Comparison of ENCODE assay signal across 11 cellular contexts in genomic region chr3:196192036-196193001, GRCh38. TPM values are rescaled to one million over a fixed set of nuclear protein-coding genes. Genes with fewer than 3 reads are reported as not detected.
DNase-seq lines count a peak whose midpoint lies in the region; ATAC-seq and TF ChIP-seq lines count a peak whose summit lies in the region.
"Had no signal": no experiment of that assay in that cellular context is flagged by ENCODE, and none has a peak within 500 bp of the region (broad histone marks: within the 10 kb centered on the region; RNA-seq: fewer than 3 reads in every experiment).

No MANE protein-coding gene starts in this region.

- H4K20me1 ChIP-seq in Karpas-422 (ENCODE audit: insufficient read depth, low read depth, low read length): no peaks in the 10 kb centered on the region

- DNase-seq in NCI-H2107 treated with DMSO at 0.1 percent for 48 hours (lab: John Stamatoyannopoulos, UW; ENCODE audit: unreplicated experiment) (peak; percentile 70), NCI-H2107 (lab: John Stamatoyannopoulos, UW) (no peak), Karpas-422 (peak; percentile 42), right lobe of liver (peak in 1 of 3 donors; percentile 71), upper lobe of left lung (peak in 1 of 2 donors; percentile 69), ecto neural progenitor cell (ENCODE audit: low spot score) (no peak), dermis blood vessel endothelial cell (no peak)
- DNase-seq in activated effector memory CD4-positive, alpha-beta T cell treated with Interleukin-2 at 50 U/mL for 16 hours: peak; percentile 44

- H3K79me2 ChIP-seq in Karpas-422 (ENCODE audit: low read length): no peaks in the 10 kb centered on the region

- TF ChIP-seq POLR2A in right lobe of liver (IDR thresholded peaks at IDR 0.05): no peak
- peak in 1 of 4 donors; percentile 59 for TF ChIP-seq POLR2A in upper lobe of left lung (IDR thresholded peaks at IDR 0.05)

- H2AFZ ChIP-seq in Karpas-422 (ENCODE audit: low read length): peak overlapping the region; percentile 16; the same call in 1 of the 2 replicates

- TF ChIP-seq EP300 in upper lobe of left lung (IDR thresholded peaks at IDR 0.05): no peak

- no peak overlapping the region for H3K4me3 ChIP-seq in Karpas-422 (ENCODE audit: low read length)
- no peak overlapping the region for H3K4me3 ChIP-seq in right lobe of liver
- no peak overlapping the region for H3K4me3 ChIP-seq in upper lobe of left lung
- H3K4me3 ChIP-seq: SJSA1 had no signal

- 44% methylated on average over 16 of the region's 24 CpGs for WGBS in right lobe of liver (ENCODE audit: insufficient coverage, low coverage, low lambda C conversion rate, missing lambda C conversion rate)
- WGBS in upper lobe of left lung, 2 donors: 45 to 55% methylated on average over 23 to 24 of the region's 24 CpGs

- H3K9me2 ChIP-seq in Karpas-422 (replicated peaks; ENCODE audit: insufficient read depth, low read length): no peaks in the 10 kb centered on the region

- H3K4me1 ChIP-seq in Karpas-422 (ENCODE audit: low read length) (no peaks in the 10 kb centered on the region), right lobe of liver (peaks cover 0 to 23% (median 0%) of the 10 kb centered on the region in 4 donors), upper lobe of left lung (peaks cover 18 to 28% (median 22%) of the 10 kb centered on the region in 4 donors)
- H3K4me1 ChIP-seq: SJSA1 had no signal

- H3K27ac ChIP-seq in Karpas-422 (ENCODE audit: low read length) (no peak overlapping the region), right lobe of liver (peak overlapping the region; percentile 15 to 54 (median 40)), upper lobe of left lung (peak overlapping the region; percentile 77 to 89 (median 82))
- H3K27ac ChIP-seq: 22Rv1, SJSA1 had no signal

- no peak overlapping the region for H3K9ac ChIP-seq in Karpas-422 (ENCODE audit: low read length)

- TF ChIP-seq CTCF in right lobe of liver (IDR thresholded peaks at IDR 0.05) (no peak), upper lobe of left lung (IDR thresholded peaks at IDR 0.05) (peak in 1 of 6 experiments; percentile 31)

- no peaks in the 10 kb centered on the region for H3K27me3 ChIP-seq in Karpas-422 (ENCODE audit: low read length)
- H3K27me3 ChIP-seq in right lobe of liver: no peaks in the 10 kb centered on the region
- no peaks in the 10 kb centered on the region for H3K27me3 ChIP-seq in upper lobe of left lung
- H3K27me3 ChIP-seq: SJSA1 had no signal

- no peaks in the 10 kb centered on the region for H3K9me3 ChIP-seq in Karpas-422 (ENCODE audit: low read length)
- no peaks in the 10 kb centered on the region for H3K9me3 ChIP-seq in right lobe of liver
- H3K9me3 ChIP-seq in upper lobe of left lung: no peaks in the 10 kb centered on the region
- H3K9me3 ChIP-seq: SJSA1 had no signal

- no peaks in the 10 kb centered on the region for H3K36me3 ChIP-seq in Karpas-422 (ENCODE audit: insufficient read depth, low read length)
- H3K36me3 ChIP-seq in right lobe of liver: no peaks in the 10 kb centered on the region
- no peaks in the 10 kb centered on the region for H3K36me3 ChIP-seq in upper lobe of left lung
- H3K36me3 ChIP-seq: SJSA1 had no signal

- intact Hi-C loops in right lobe of liver (cut with DNase I): loop anchor here (5.0 to 10.0 kb wide), 2 partner anchors 120 to 148 kb away; no protein-coding TSS in a partner anchor

- no peak overlapping the region for H3K4me2 ChIP-seq in Karpas-422 (ENCODE audit: low read depth, low read length, poor library complexity, severe bottlenecking)

- ATAC-seq in right lobe of liver: peak; percentile 28 to 53 (median 39)
- ATAC-seq in upper lobe of left lung (ENCODE audit: low FRiP score in 2 of 2): peak in 1 of 2 donors; percentile 53

RNA-seq across cellular contexts. Expression of gene ZDHHC19, which starts 18.9 kb away (rescaled TPM):
- not detected in 2 replicates for total RNA-seq in Karpas-422 (2014; rRNA removed; shearing (Covaris generic); ENCODE audit: low replicate concordance)
- total RNA-seq in right lobe of liver (1 to 10 TPM in 3 of 6 experiments, under 1 TPM in 3; 0.18 to 5.8 (median 0.80) TPM), upper lobe of left lung (1 to 10 TPM in 2 of 6 donors, not detected in 4; 1.4 to 3.1 TPM), dermis blood vessel endothelial cell (not detected in 2 replicates)
- total RNA-seq: kidney epithelial cell, SJSA1 had no signal

RNA-seq across cellular contexts. Expression of gene SLC51A, which starts 24.0 kb away (rescaled TPM):
- total RNA-seq in Karpas-422 (2014; rRNA removed; shearing (Covaris generic); ENCODE audit: low replicate concordance): not detected in 2 replicates
- total RNA-seq in right lobe of liver (100 to 1,000 TPM in 2 of 6 experiments, 10 to 100 TPM in 4; 23.1 to 129 (median 64.0) TPM), upper lobe of left lung (1 to 10 TPM in 3 of 6 donors, under 1 TPM in 3; 0.89 to 3.2 (median 1.1) TPM), dermis blood vessel endothelial cell (not detected in 2 replicates)
- total RNA-seq: kidney epithelial cell, SJSA1 had no signal

Comparison
In these comparisons a context has a peak if more than half of its experiments do, and no peak if none do; other contexts are left out.
1. DNase-seq: peak in NCI-H2107 treated with DMSO at 0.1 percent for 48 hours (single experiment), Karpas-422 (single experiment) and activated effector memory CD4-positive, alpha-beta T cell treated with Interleukin-2 at 50 U/mL for 16 hours (single experiment); none in NCI-H2107 (single experiment), ecto neural progenitor cell (single experiment) and dermis blood vessel endothelial cell (single experiment).
2. RNA of gene SLC51A, which starts 24.0 kb away (total RNA-seq): 23.1 to 129 TPM in right lobe of liver; 0.89 to 3.2 TPM in upper lobe of left lung, not detected in Karpas-422 and not detected in dermis blood vessel endothelial cell; every median in the first group is over 4 times any median in the second.